ENCODE assay signal across 1 cellular context in genomic region chr22:30220338-30221009, GRCh38.
TF ChIP-seq lines count a peak whose summit lies in the region.

No MANE protein-coding gene starts in this region.

TF ChIP-seq in GM12878, 131 proteins besides CTCF, POLR2A, EP300 and RAD21:
- TF ChIP-seq POU2F2 (IDR thresholded peaks at IDR 0.05; ENCODE audit: borderline replicate concordance, low read depth, low read length) = no peak
- TF ChIP-seq TBL1XR1 (IDR thresholded peaks at IDR 0.05; ENCODE audit: low read depth, low read length) = no peak
- peak; percentile 69; the same call in 1 of the 2 replicates for TF ChIP-seq ZBTB40 (IDR thresholded peaks at IDR 0.05; ENCODE audit: borderline replicate concordance)
- no peak for TF ChIP-seq ETV6 (conservative IDR thresholded peaks at IDR 0.05 in 1 of 2, IDR thresholded peaks at IDR 0.05 in 1 of 2; ENCODE audit: borderline replicate concordance in 1 of 2, low read depth in 1 of 2)
- no peak for TF ChIP-seq KDM1A (IDR thresholded peaks at IDR 0.05; ENCODE audit: borderline replicate concordance)
